In genomic region chr14:64732066-64732465, GRCh38 we compare ENCODE assay signal across 23 cellular contexts. TPM values are rescaled to one million over a fixed set of nuclear protein-coding genes. Genes with fewer than 3 reads are reported as not detected.
DNase-seq lines count a peak whose midpoint lies in the region; ATAC-seq and TF ChIP-seq lines count a peak whose summit lies in the region.
"Had no signal": no experiment of that assay in that cellular context is flagged by ENCODE, and none has a peak within 500 bp of the region (broad histone marks: within the 10 kb centered on the region; RNA-seq: fewer than 3 reads in every experiment).

No MANE protein-coding gene starts in this region.

- TF ChIP-seq CTCF in natural killer cell (IDR thresholded peaks at IDR 0.05) = no peak
- no peak for TF ChIP-seq CTCF in chondrocyte (IDR thresholded peaks at IDR 0.05)

- H2BK120ac ChIP-seq in trophoblast cell (ENCODE audit: insufficient read depth, low read length, poor library complexity) = no peak overlapping the region

- peaks cover 6% of the 10 kb centered on the region for H3K36me3 Mint-ChIP-seq in natural killer cell treated with Interleukin-12 subunit alpha and Interleukin-12 subunit beta and Interleukin-15 and Interleukin-18, amount 100 ng/mL, for 72 hours
- no peaks in the 10 kb centered on the region for H3K36me3 Mint-ChIP-seq in natural killer cell
- H3K36me3 Mint-ChIP-seq in chondrocyte (ENCODE audit: low read depth) = peaks cover 51% of the 10 kb centered on the region
- no peaks in the 10 kb centered on the region for H3K36me3 Mint-ChIP-seq in stimulated activated memory B cell treated with anti-CD40 and anti-IgM and Interleukin-4, amounts not matched to agents 10 μg/mL and 1 μg/mL and 100 μg/mL, for 72 hours
- H3K36me3 Mint-ChIP-seq: IgD-negative memory B cell had no signal

- no peaks in the 10 kb centered on the region for H3K27me3 ChIP-seq in trophoblast cell (ENCODE audit: insufficient read depth, low read length)
- H3K27me3 ChIP-seq: BLaER1 treated with 17β-estradiol and CSF1 and Interleukin-3, amounts not matched to agents 10 nM and 100 nM had no signal

- H3K4me3 Mint-ChIP-seq in natural killer cell treated with Interleukin-12 subunit alpha and Interleukin-12 subunit beta and Interleukin-15 and Interleukin-18, amount 100 ng/mL, for 72 hours = no peak overlapping the region
- H3K4me3 Mint-ChIP-seq in natural killer cell (no peak overlapping the region), chondrocyte (ENCODE audit: unreplicated experiment) (no peak overlapping the region)
- no peak overlapping the region for H3K4me3 Mint-ChIP-seq in stimulated activated memory B cell treated with anti-CD40 and anti-IgM and Interleukin-4, amounts not matched to agents 10 μg/mL and 1 μg/mL and 100 μg/mL, for 72 hours
- H3K4me3 Mint-ChIP-seq: CD4-positive, alpha-beta T cell; HFFc6 had no signal

- no peak overlapping the region for H4K12ac ChIP-seq in trophoblast cell (ENCODE audit: low read depth, low read length)

- no peak overlapping the region for H3K4ac ChIP-seq in trophoblast cell (ENCODE audit: low read depth, low read length)

- H3K14ac ChIP-seq in trophoblast cell (ENCODE audit: low read length) = no peak overlapping the region

- peaks cover 3% of the 10 kb centered on the region for H3K79me2 ChIP-seq in trophoblast cell (ENCODE audit: control insufficient read depth, insufficient read depth, low read length, poor library complexity)

- H3K18ac ChIP-seq in trophoblast cell (ENCODE audit: low read length) = peak overlapping the region; percentile 3

- peak; percentile 20 for DNase-seq in natural killer cell treated with Interleukin-12 subunit alpha and Interleukin-12 subunit beta and Interleukin-15 and Interleukin-18, amount 100 ng/mL, for 72 hours (ENCODE audit: low spot score)
- no peak for DNase-seq in natural killer cell
- peak; percentile 50 for DNase-seq in chondrocyte (ENCODE audit: low spot score)
- no peak for DNase-seq in trophoblast cell
- DNase-seq in epidermal melanocyte (ENCODE audit: insufficient read length, low spot score) = no peak
- DNase-seq: AML-193; CD4-positive, alpha-beta T cell; DMS53; GOT3; HFFc6; MM.1S; NCI-H2029; NCI-H446; NCI-H524 treated with DMSO at 0.1 percent for 48 hours; NCI-H774; SHP77 treated with DMSO at 0.1 percent for 48 hours had no signal

- H3K27me3 Mint-ChIP-seq in natural killer cell treated with Interleukin-12 subunit alpha and Interleukin-12 subunit beta and Interleukin-15 and Interleukin-18, amount 100 ng/mL, for 72 hours = no peaks in the 10 kb centered on the region
- no peaks in the 10 kb centered on the region for H3K27me3 Mint-ChIP-seq in natural killer cell (ENCODE audit: low read depth in 2 of 2)
- no peaks in the 10 kb centered on the region for H3K27me3 Mint-ChIP-seq in chondrocyte (ENCODE audit: low read depth)
- no peaks in the 10 kb centered on the region for H3K27me3 Mint-ChIP-seq in stimulated activated memory B cell treated with anti-CD40 and anti-IgM and Interleukin-4, amounts not matched to agents 10 μg/mL and 1 μg/mL and 100 μg/mL, for 72 hours
- H3K27me3 Mint-ChIP-seq: CD4-positive, alpha-beta T cell; IgD-negative memory B cell had no signal

- H3K4me2 ChIP-seq in trophoblast cell (ENCODE audit: low read length) = no peak overlapping the region
- H3K4me2 ChIP-seq: A549; BLaER1 treated with 17β-estradiol and CSF1 and Interleukin-3, amounts not matched to agents 10 nM and 100 nM; KMS-11 had no signal

- no peak overlapping the region for H2AFZ ChIP-seq in trophoblast cell (ENCODE audit: insufficient read depth, low read length, poor library complexity)

- H3K27ac Mint-ChIP-seq in natural killer cell treated with Interleukin-12 subunit alpha and Interleukin-12 subunit beta and Interleukin-15 and Interleukin-18, amount 100 ng/mL, for 72 hours = no peak overlapping the region
- no peak overlapping the region for H3K27ac Mint-ChIP-seq in natural killer cell
- no peak overlapping the region for H3K27ac Mint-ChIP-seq in chondrocyte (ENCODE audit: unreplicated experiment)
- H3K27ac Mint-ChIP-seq in stimulated activated memory B cell treated with anti-CD40 and anti-IgM and Interleukin-4, amounts not matched to agents 10 μg/mL and 1 μg/mL and 100 μg/mL, for 72 hours = no peak overlapping the region
- H3K27ac Mint-ChIP-seq: CD4-positive, alpha-beta T cell; HFFc6; IgD-negative memory B cell had no signal

- no peak overlapping the region for H3K4me3 ChIP-seq in trophoblast cell (ENCODE audit: low read depth, low read length)
- H3K4me3 ChIP-seq: A549; BLaER1 treated with 17β-estradiol and CSF1 and Interleukin-3, amounts not matched to agents 10 nM and 100 nM; HAP-1 had no signal

- H2AK5ac ChIP-seq in trophoblast cell (ENCODE audit: low read length) = no peak overlapping the region

- peaks cover 77 to 80% of the 10 kb centered on the region in 2 experiments for H3K36me3 ChIP-seq in trophoblast cell (ENCODE audit: control insufficient read depth in 1 of 2, insufficient read depth in 2 of 2, low read length in 2 of 2)

- no peaks in the 10 kb centered on the region for H3K9me3 ChIP-seq in trophoblast cell (ENCODE audit: insufficient read depth, low read depth, low read length)
- H3K9me3 ChIP-seq: A549; BLaER1 treated with 17β-estradiol and CSF1 and Interleukin-3, amounts not matched to agents 10 nM and 100 nM; HAP-1 had no signal

- peaks cover 44 to 53% of the 10 kb centered on the region in 2 donors for H3K4me1 Mint-ChIP-seq in natural killer cell treated with Interleukin-12 subunit alpha and Interleukin-12 subunit beta and Interleukin-15 and Interleukin-18, amount 100 ng/mL, for 72 hours (ENCODE audit: low read depth in 2 of 2)
- H3K4me1 Mint-ChIP-seq in natural killer cell (peaks cover 63 to 70% of the 10 kb centered on the region in 2 donors), chondrocyte (ENCODE audit: low read depth) (peaks cover 19% of the 10 kb centered on the region)
- peaks cover 10% of the 10 kb centered on the region for H3K4me1 Mint-ChIP-seq in stimulated activated memory B cell treated with anti-CD40 and anti-IgM and Interleukin-4, amounts not matched to agents 10 μg/mL and 1 μg/mL and 100 μg/mL, for 72 hours

- no peak overlapping the region for H3K27ac ChIP-seq in trophoblast cell (ENCODE audit: low read depth, low read length)
- H3K27ac ChIP-seq: A549; BLaER1 treated with 17β-estradiol and CSF1 and Interleukin-3, amounts not matched to agents 10 nM and 100 nM; KMS-11 had no signal

- H3K4me1 ChIP-seq in trophoblast cell (ENCODE audit: control insufficient read depth in 1 of 2, insufficient read depth in 2 of 2, low read length in 2 of 2) = peaks cover 8 to 14% of the 10 kb centered on the region in 2 experiments
- H3K4me1 ChIP-seq: HAP-1 had no signal

- H3K23ac ChIP-seq in trophoblast cell (ENCODE audit: low read length) = no peak overlapping the region

- WGBS in trophoblast cell (ENCODE audit: extremely low coverage, insufficient coverage, insufficient read length) = no CpG with 5 or more reads among the region's 4 CpGs

- no peak overlapping the region for H4K8ac ChIP-seq in trophoblast cell (ENCODE audit: low read depth, low read length)

- intact Hi-C loops in natural killer cell (cut with micrococcal nuclease) = no loop called here

- ATAC-seq in natural killer cell treated with Interleukin-12 subunit alpha and Interleukin-12 subunit beta and Interleukin-15 and Interleukin-18, amount 100 ng/mL, for 72 hours = no peak
- ATAC-seq in natural killer cell (no peak), HG02884 (IDR thresholded peaks at IDR 0.05; ENCODE audit: unreplicated experiment) (no peak)
- ATAC-seq in stimulated activated memory B cell treated with anti-CD40 and anti-IgM and Interleukin-4, amounts not matched to agents 10 μg/mL and 1 μg/mL and 100 μg/mL, for 72 hours = no peak

- H3K9ac ChIP-seq in trophoblast cell (ENCODE audit: low read length) = no peak overlapping the region
- H3K9ac ChIP-seq: BLaER1 treated with 17β-estradiol and CSF1 and Interleukin-3, amounts not matched to agents 10 nM and 100 nM; KMS-11 had no signal

- H3K9me3 Mint-ChIP-seq in natural killer cell treated with Interleukin-12 subunit alpha and Interleukin-12 subunit beta and Interleukin-15 and Interleukin-18, amount 100 ng/mL, for 72 hours = no peaks in the 10 kb centered on the region
- H3K9me3 Mint-ChIP-seq in natural killer cell (no peaks in the 10 kb centered on the region), chondrocyte (ENCODE audit: low read depth) (no peaks in the 10 kb centered on the region)
- no peaks in the 10 kb centered on the region for H3K9me3 Mint-ChIP-seq in stimulated activated memory B cell treated with anti-CD40 and anti-IgM and Interleukin-4, amounts not matched to agents 10 μg/mL and 1 μg/mL and 100 μg/mL, for 72 hours
- H3K9me3 Mint-ChIP-seq: CD4-positive, alpha-beta T cell; HFFc6; IgD-negative memory B cell had no signal

- H4K91ac ChIP-seq in trophoblast cell (ENCODE audit: low read depth, low read length) = no peak overlapping the region

- H3K79me1 ChIP-seq in trophoblast cell (ENCODE audit: low read length) = peaks cover 6% of the 10 kb centered on the region

- no peak overlapping the region for H2BK5ac ChIP-seq in trophoblast cell (ENCODE audit: low read depth, low read length, poor library complexity)

- H2BK12ac ChIP-seq in trophoblast cell (ENCODE audit: low read length) = no peak overlapping the region

RNA-seq across cellular contexts. Expression of gene PLEKHG3, which starts 27.8 kb away (rescaled TPM):
- total RNA-seq in natural killer cell treated with Interleukin-12 subunit alpha and Interleukin-12 subunit beta and Interleukin-15 and Interleukin-18, amount 100 ng/mL, for 72 hours = 10 to 100 TPM; 17.1 to 30.3 TPM
- total RNA-seq in natural killer cell (100 to 1,000 TPM; 184 to 285 (median 225) TPM), chondrocyte (46.3 to 133 TPM (median 131 TPM) in 3 replicates)
- 54.5 and 57.2 TPM in 2 replicates for polyA plus RNA-seq in trophoblast cell (2013)

Comparison
In these comparisons a context has a peak if more than half of its experiments do, and no peak if none do; other contexts are left out.
1. DNase-seq: peak in natural killer cell treated with Interleukin-12 subunit alpha and Interleukin-12 subunit beta and Interleukin-15 and Interleukin-18, amount 100 ng/mL, for 72 hours (single experiment) and chondrocyte (single experiment); none in natural killer cell (single experiment), trophoblast cell (0 of 2) and epidermal melanocyte (single experiment).